Comparison of ENCODE assay signal across 19 cellular contexts in the genomic region with DNA sequence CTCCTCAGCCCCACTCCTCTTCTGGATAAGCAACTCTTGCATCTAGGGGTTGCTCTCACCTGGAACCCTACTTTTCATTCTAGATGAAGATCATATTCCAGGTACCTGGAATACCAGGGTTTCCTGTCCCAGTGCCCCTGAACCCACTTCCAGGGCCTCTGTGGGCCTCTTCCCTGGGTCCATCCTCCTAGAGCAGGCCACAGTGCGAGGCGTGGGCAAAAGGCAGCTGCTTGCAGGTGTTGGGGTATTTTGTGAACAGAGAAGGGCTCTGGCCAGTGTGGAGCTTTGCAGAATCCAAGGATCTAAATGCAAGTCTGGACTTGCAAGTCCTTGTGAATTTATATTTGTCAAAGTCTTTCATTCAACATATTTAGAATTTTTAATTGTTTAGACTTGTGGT.
DNase-seq lines count a peak whose midpoint lies in the region; ATAC-seq, FAIRE-seq and TF ChIP-seq lines count a peak whose summit lies in the region.
"Had no signal": no experiment of that assay in that cellular context is flagged by ENCODE, and none has a peak within 500 bp of the region (broad histone marks: within the 10 kb centered on the region; RNA-seq: fewer than 3 reads in every experiment).

No MANE protein-coding gene starts in this region.

- no peak for TF ChIP-seq RAD21 in H1 (IDR thresholded peaks at IDR 0.05 in 1 of 2, conservative IDR thresholded peaks at IDR 0.05 in 1 of 2; ENCODE audit: low read depth in 2 of 2, low read length in 2 of 2)

- H3K9ac ChIP-seq in H9 (ENCODE audit: extremely low read depth, insufficient read length, low read length) (no peak overlapping the region), H1 (replicated peaks in 1 of 4; ENCODE audit: extremely low read depth in 1 of 4, low read depth in 3 of 4, low read length in 3 of 4) (no peak overlapping the region), neuronal stem cell (ENCODE audit: low read depth, low read length, poor library complexity) (no peak overlapping the region)
- H3K9ac ChIP-seq: BLaER1 treated with 17β-estradiol and CSF1 and Interleukin-3, amounts not matched to agents 10 nM and 100 nM had no signal

- ATAC-seq in GM18520 (IDR thresholded peaks at IDR 0.05; ENCODE audit: unreplicated experiment) (no peak), HG03108 (IDR thresholded peaks at IDR 0.05; ENCODE audit: unreplicated experiment) (no peak), GM18861 (IDR thresholded peaks at IDR 0.05; ENCODE audit: unreplicated experiment) (no peak), aorta (ENCODE audit: low FRiP score) (no peak)
- ATAC-seq: CD8-positive, alpha-beta T cell; GM12878 had no signal

- H4K5ac ChIP-seq in H9 (ENCODE audit: insufficient read length, low read depth, low read length) (no peak overlapping the region), H1 (ENCODE audit: insufficient read length, low read depth, low read length) (no peak overlapping the region)

- H2BK20ac ChIP-seq in H9 (ENCODE audit: low read depth, low read length, poor library complexity, severe bottlenecking) (no peak overlapping the region), H1 (ENCODE audit: low read length) (peak overlapping the region; percentile 68; the same call in 1 of the 2 replicates)

- POLR2A ChIA-PET in H1 (lab: Charles Lee; ENCODE audit: partially characterized antibody) = interaction anchor here (0.6 to 3.1 kb wide), 4 partner anchors 9 to 259 kb away, joined by 3 to 15 read pairs (median 4); no protein-coding TSS in a partner anchor

- H3K9me3 ChIP-seq in H9 (ENCODE audit: control insufficient read depth, low read depth, low read length) = no peaks in the 10 kb centered on the region
- H3K9me3 ChIP-seq in H1 (ENCODE audit: insufficient read depth in 2 of 2, low read depth in 1 of 2, low read length in 1 of 2) = no peaks in the 10 kb centered on the region
- peaks cover 0 to 3% of the 10 kb centered on the region in 2 donors for H3K9me3 ChIP-seq in neuronal stem cell (replicated peaks in 1 of 2; ENCODE audit: control insufficient read depth in 2 of 2, insufficient read depth in 1 of 2, low read depth in 1 of 2, low read length in 2 of 2)
- no peaks in the 10 kb centered on the region for H3K9me3 ChIP-seq in aorta (ENCODE audit: control insufficient read depth, low read length)
- H3K9me3 ChIP-seq: BLaER1 treated with 17β-estradiol and CSF1 and Interleukin-3, amounts not matched to agents 10 nM and 100 nM; HAP-1 had no signal

- H3K18ac ChIP-seq in H9 (ENCODE audit: insufficient read length, low read depth, low read length) (no peak overlapping the region), H1 (ENCODE audit: extremely low read depth, low read length) (peak overlapping the region; percentile 72; the same call in 1 of the 2 replicates), neuronal stem cell (ENCODE audit: low read length) (peak overlapping the region; percentile 69)

- intact Hi-C loops in aorta (cut with DNase I) = no loop called here

- no peaks in the 10 kb centered on the region for H3K36me3 ChIP-seq in H1 (ENCODE audit: control insufficient read depth in 2 of 4, insufficient read depth in 4 of 4, low read length in 3 of 4)
- H3K36me3 ChIP-seq in neuronal stem cell (replicated peaks in 1 of 2; ENCODE audit: control insufficient read depth in 2 of 2, insufficient read depth in 2 of 2, low read length in 2 of 2) = no peaks in the 10 kb centered on the region
- H3K36me3 ChIP-seq in aorta (ENCODE audit: control insufficient read depth in 1 of 2, insufficient read depth in 2 of 2, low read length in 1 of 2) = no peaks in the 10 kb centered on the region
- H3K36me3 ChIP-seq: BLaER1 treated with 17β-estradiol and CSF1 and Interleukin-3, amounts not matched to agents 10 nM and 100 nM; HAP-1 had no signal

- FAIRE-seq in H1 (lab: Jason Lieb, UNC) = no peak
- FAIRE-seq: GM12878 had no signal

- no peak overlapping the region for H4K8ac ChIP-seq in H9 (replicated peaks; ENCODE audit: insufficient read length, low read depth, low read length)
- no peak overlapping the region; the same call in 1 of the 2 replicates for H4K8ac ChIP-seq in H1 (ENCODE audit: extremely low read depth, insufficient read depth, low read length)
- no peak overlapping the region for H4K8ac ChIP-seq in neuronal stem cell (ENCODE audit: low read depth, low read length)

- no peak overlapping the region for H3K56ac ChIP-seq in H9 (ENCODE audit: insufficient read length, low read depth, low read length)
- no peak overlapping the region for H3K56ac ChIP-seq in H1 (replicated peaks; ENCODE audit: insufficient read length, low read depth, low read length)

- WGBS in H9 (ENCODE audit: extremely low coverage, insufficient read length, low lambda C conversion rate) = no CpG with 5 or more reads among the region's 2 CpGs
- 93% methylated on average over 2 of the region's 2 CpGs; no CpG with 5 or more reads in 1 of the 2 experiments for WGBS in H1 (ENCODE audit: extremely low coverage in 1 of 2, insufficient coverage in 1 of 2, insufficient read length in 1 of 2, insufficient replicate concordance in 2 of 2, low coverage in 1 of 2, low lambda C conversion rate in 2 of 2, missing lambda C conversion rate in 1 of 2), 2 experiments
- no CpG with 5 or more reads among the region's 2 CpGs for WGBS in neuronal stem cell (ENCODE audit: extremely low coverage in 2 of 2, insufficient read length in 2 of 2, insufficient replicate concordance in 1 of 2), 2 donors
- 92 to 100% methylated on average over 2 of the region's 2 CpGs for WGBS in aorta, 2 donors

- H3K27ac Mint-ChIP-seq in H9 = peak overlapping the region in 2 of 3 experiments; percentile 64 to 67; a peak in 4 of 7 replicates
- H3K27ac Mint-ChIP-seq: B cell; CD8-positive, alpha-beta T cell; GM23338 had no signal

- no peak for TF ChIP-seq CTCF in H9 (conservative IDR thresholded peaks at IDR 0.05)
- no peak for TF ChIP-seq CTCF in H1 (IDR thresholded peaks at IDR 0.05; ENCODE audit: control extremely low read depth in 1 of 3, insufficient read depth in 1 of 3, low read depth in 1 of 3, low read length in 3 of 3)

- CTCF ChIA-PET in H1 (lab: Charles Lee; ENCODE audit: partially characterized antibody) = interaction anchor here (0.6 to 2.0 kb wide), 8 partner anchors 15 to 601 kb away, joined by 3 to 6 read pairs (median 4); no protein-coding TSS in a partner anchor

- no peak overlapping the region for H2BK5ac ChIP-seq in H9 (ENCODE audit: insufficient read length, low read length)
- H2BK5ac ChIP-seq in H1 (ENCODE audit: low read depth, low read length) = no peak overlapping the region
- no peak overlapping the region for H2BK5ac ChIP-seq in neuronal stem cell (ENCODE audit: low read length)

- H3K27ac ChIP-seq in H9 (ENCODE audit: insufficient read length, low read depth, low read length) = no peak overlapping the region
- no peak overlapping the region for H3K27ac ChIP-seq in H1 (ENCODE audit: low read depth, low read length)
- H3K27ac ChIP-seq in neuronal stem cell (replicated peaks; ENCODE audit: low read length) = peak overlapping the region; percentile 23
- H3K27ac ChIP-seq in aorta (ENCODE audit: low read depth in 1 of 2, low read length in 2 of 2) = no peak overlapping the region
- H3K27ac ChIP-seq: BLaER1 treated with 17β-estradiol and CSF1 and Interleukin-3, amounts not matched to agents 10 nM and 100 nM had no signal

- no peak overlapping the region for H2AFZ ChIP-seq in H9 (ENCODE audit: low read length)
- no peak overlapping the region for H2AFZ ChIP-seq in H1 (ENCODE audit: low read length)
- peak overlapping the region; percentile 19 for H2AFZ ChIP-seq in neuronal stem cell (ENCODE audit: low read length)
- H2AFZ ChIP-seq: GM23338 had no signal

- no peak overlapping the region for H3T11ph ChIP-seq in H9 (ENCODE audit: low read length)

- no peak overlapping the region for H2BK15ac ChIP-seq in H9 (ENCODE audit: low read depth, low read length)
- H2BK15ac ChIP-seq in H1 (ENCODE audit: low read length) = no peak overlapping the region
- H2BK15ac ChIP-seq in neuronal stem cell (ENCODE audit: low read length) = no peak overlapping the region

- H3K79me1 ChIP-seq in H9 (ENCODE audit: insufficient read depth, low read depth, low read length, poor library complexity, severe bottlenecking) (no peaks in the 10 kb centered on the region), H1 (ENCODE audit: low read depth, low read length) (no peaks in the 10 kb centered on the region), neuronal stem cell (ENCODE audit: low read depth, low read length) (no peaks in the 10 kb centered on the region)

- no peak overlapping the region for H3K4me3 Mint-ChIP-seq in H9
- H3K4me3 Mint-ChIP-seq: B cell; CD8-positive, alpha-beta T cell; GM23338 had no signal

- H3K23me2 ChIP-seq in H9 (ENCODE audit: insufficient read length, low read depth, low read length, poor library complexity, severe bottlenecking) = no peaks in the 10 kb centered on the region
- H3K23me2 ChIP-seq in H1 (ENCODE audit: low read depth, low read length) = no peaks in the 10 kb centered on the region

- H3K23ac ChIP-seq in H9 (ENCODE audit: insufficient read length, low read depth, low read length) = no peak overlapping the region
- H3K23ac ChIP-seq in H1 (ENCODE audit: insufficient read length) = no peak overlapping the region
- no peak overlapping the region for H3K23ac ChIP-seq in neuronal stem cell (ENCODE audit: low read depth, low read length, poor library complexity)

- no peak for TF ChIP-seq POLR2A in H1 (IDR thresholded peaks at IDR 0.05; ENCODE audit: control extremely low read depth in 1 of 2, low read depth in 2 of 2, low read length in 2 of 2)

- H2BK120ac ChIP-seq in H9 (ENCODE audit: low read depth, low read length, poor library complexity, severe bottlenecking) = no peak overlapping the region
- H2BK120ac ChIP-seq in H1 (replicated peaks; ENCODE audit: low read depth, low read length) = peak overlapping the region; percentile 92
- peak overlapping the region; percentile 42 for H2BK120ac ChIP-seq in neuronal stem cell (ENCODE audit: low read depth, low read length)

- H3K36me3 Mint-ChIP-seq in H9 (ENCODE audit: insufficient read depth in 1 of 3, low read depth in 3 of 3) = peaks cover 0 to 6% (median 0%) of the 10 kb centered on the region in 3 experiments; a peak in 3 of 7 replicates
- H3K36me3 Mint-ChIP-seq: CD8-positive, alpha-beta T cell had no signal

- no peak overlapping the region for H3K14ac ChIP-seq in H9 (ENCODE audit: insufficient read depth, low read length)
- H3K14ac ChIP-seq in H1 (ENCODE audit: insufficient read length) = no peak overlapping the region
- no peak overlapping the region for H3K14ac ChIP-seq in neuronal stem cell (ENCODE audit: low read length)

- no peak overlapping the region for H2BK12ac ChIP-seq in H9 (ENCODE audit: insufficient read length, low read depth, low read length)
- H2BK12ac ChIP-seq in H1 (ENCODE audit: low read depth, low read length) = peak overlapping the region; percentile 3; the same call in 1 of the 2 replicates
- H2BK12ac ChIP-seq in neuronal stem cell (ENCODE audit: low read length) = no peak overlapping the region

- H4K20me1 ChIP-seq in H9 (ENCODE audit: control insufficient read depth, insufficient read depth, insufficient read length) = no peaks in the 10 kb centered on the region
- H4K20me1 ChIP-seq in H1 (replicated peaks in 1 of 2; ENCODE audit: control insufficient read depth in 1 of 2, insufficient read depth in 2 of 2, low read length in 2 of 2) = no peaks in the 10 kb centered on the region
- H4K20me1 ChIP-seq: BLaER1 treated with 17β-estradiol and CSF1 and Interleukin-3, amounts not matched to agents 10 nM and 100 nM had no signal

- H3K4me1 ChIP-seq in H9 (ENCODE audit: insufficient read depth, low read length) = no peaks in the 10 kb centered on the region
- peaks cover 6 to 31% (median 16%) of the 10 kb centered on the region in 4 experiments for H3K4me1 ChIP-seq in H1 (replicated peaks in 1 of 4; ENCODE audit: control insufficient read depth in 3 of 4, insufficient read depth in 4 of 4, low read length in 3 of 4)
- H3K4me1 ChIP-seq in neuronal stem cell (ENCODE audit: control insufficient read depth in 2 of 2, insufficient read depth in 1 of 2, low read depth in 1 of 2, low read length in 2 of 2) = peaks cover 22 to 33% of the 10 kb centered on the region in 2 donors
- no peaks in the 10 kb centered on the region for H3K4me1 ChIP-seq in aorta (ENCODE audit: control insufficient read depth in 1 of 2, insufficient read depth in 2 of 2, low read length in 2 of 2)

- no peaks in the 10 kb centered on the region for H3K79me2 ChIP-seq in H9 (ENCODE audit: insufficient read depth, low read length)
- no peaks in the 10 kb centered on the region for H3K79me2 ChIP-seq in H1 (ENCODE audit: control insufficient read depth in 1 of 2, insufficient read depth in 2 of 2, low read length in 2 of 2)

- H3K4me2 ChIP-seq in H9 (ENCODE audit: insufficient read depth, insufficient read length, low read length) (no peak overlapping the region), H1 (ENCODE audit: insufficient read depth in 1 of 2, low read depth in 2 of 2, low read length in 2 of 2) (no peak overlapping the region), neuronal stem cell (ENCODE audit: insufficient read depth, low read length, poor library complexity, severe bottlenecking) (no peak overlapping the region)
- H3K4me2 ChIP-seq: BLaER1 treated with 17β-estradiol and CSF1 and Interleukin-3, amounts not matched to agents 10 nM and 100 nM had no signal

- H3K4ac ChIP-seq in H9 (ENCODE audit: low read depth, low read length) (no peak overlapping the region), H1 (replicated peaks; ENCODE audit: insufficient read length, low read depth, low read length) (no peak overlapping the region), neuronal stem cell (ENCODE audit: low read length) (no peak overlapping the region)

- DNase-seq in H9 (no peak), H1 (ENCODE audit: low read depth in 1 of 2, low spot score in 2 of 2) (peak in 1 of 2 experiments; percentile 43), iPS-NIHi7 (ENCODE audit: extremely low spot score) (peak; percentile 4), neuronal stem cell (ENCODE audit: low spot score) (no peak), aorta (no peak)
- DNase-seq: 8988T; CD8-positive, alpha-beta T cell; DMS 273 treated with DMSO at 0.1 percent for 48 hours; DMS53; DND-41; EL had no signal

- no peaks in the 10 kb centered on the region for H3K27me3 ChIP-seq in H9 (ENCODE audit: insufficient read depth, low read length)
- H3K27me3 ChIP-seq in H1 (replicated peaks in 1 of 4; ENCODE audit: control insufficient read depth in 3 of 4, extremely low read depth in 1 of 4, insufficient read depth in 3 of 4, low read length in 3 of 4) = peaks cover 0 to 2% (median 0%) of the 10 kb centered on the region in 4 experiments; a peak in 2 of 7 replicates
- no peaks in the 10 kb centered on the region for H3K27me3 ChIP-seq in neuronal stem cell (ENCODE audit: control insufficient read depth in 3 of 3, insufficient read depth in 3 of 3, low read depth in 1 of 3, low read length in 3 of 3)
- H3K27me3 ChIP-seq in aorta (ENCODE audit: control insufficient read depth in 1 of 2, insufficient read depth in 2 of 2, low read length in 1 of 2) = no peaks in the 10 kb centered on the region
- H3K27me3 ChIP-seq: BLaER1 treated with 17β-estradiol and CSF1 and Interleukin-3, amounts not matched to agents 10 nM and 100 nM had no signal

- no peak for TF ChIP-seq EP300 in H1 (IDR thresholded peaks at IDR 0.05; ENCODE audit: borderline replicate concordance in 1 of 2, low read depth in 2 of 2, low read length in 2 of 2)

- H3K27me3 Mint-ChIP-seq in H9 (ENCODE audit: low read depth) = peaks cover 9% of the 10 kb centered on the region

- H2AK5ac ChIP-seq in H9 (ENCODE audit: insufficient read length, low read length) = no peak overlapping the region
- no peak overlapping the region for H2AK5ac ChIP-seq in H1 (ENCODE audit: low read depth, low read length)
- peak overlapping the region; percentile 17 for H2AK5ac ChIP-seq in neuronal stem cell (ENCODE audit: low read depth, low read length)

- no peaks in the 10 kb centered on the region for H3K9me3 Mint-ChIP-seq in H9
- H3K9me3 Mint-ChIP-seq: CD8-positive, alpha-beta T cell; GM23338 had no signal

- H4K91ac ChIP-seq in H9 (ENCODE audit: insufficient read length, low read depth, low read length) (no peak overlapping the region), H1 (replicated peaks; ENCODE audit: insufficient read length, low read length) (peak overlapping the region; percentile 90), neuronal stem cell (ENCODE audit: low read depth, low read length, poor library complexity) (no peak overlapping the region)

- peaks cover 53 to 61% of the 10 kb centered on the region in 2 experiments for H3K4me1 Mint-ChIP-seq in H9

- H3K4me3 ChIP-seq in H1 (ENCODE audit: extremely low read depth in 1 of 4, insufficient read depth in 2 of 4, low read depth in 3 of 4, low read length in 4 of 4) (no peak overlapping the region), neuronal stem cell (ENCODE audit: low read length in 2 of 2) (no peak overlapping the region), aorta (ENCODE audit: low read length in 2 of 2) (no peak overlapping the region)
- H3K4me3 ChIP-seq: BLaER1 treated with 17β-estradiol and CSF1 and Interleukin-3, amounts not matched to agents 10 nM and 100 nM; GM12878; GM23338; HAP-1 had no signal
